In genomic region chr6:168330403-168330802, GRCh38 we compare ENCODE assay signal across 2 cellular contexts.
TF ChIP-seq lines count a peak whose summit lies in the region.

No MANE protein-coding gene starts in this region.

TF ChIP-seq in HepG2, 621 proteins besides CTCF, POLR2A, EP300 and RAD21:
- no peak for TF ChIP-seq ZFY (CRISPR knock-in tag; IDR thresholded peaks at IDR 0.05)
- peak; percentile 55; the same call in 1 of the 2 replicates for TF ChIP-seq CEBPB (IDR thresholded peaks at IDR 0.05; ENCODE audit: borderline replicate concordance, low read depth, low read length)

TF ChIP-seq in K562, 482 proteins besides CTCF, POLR2A, EP300 and RAD21:
- TF ChIP-seq KDM2B (CRISPR knock-in tag; IDR thresholded peaks at IDR 0.05) = no peak
- peak; percentile 32; the same call in 1 of the 2 replicates for TF ChIP-seq CEBPB (tag; IDR thresholded peaks at IDR 0.05)
- TF ChIP-seq ZNF347 (CRISPR knock-in tag; IDR thresholded peaks at IDR 0.05; ENCODE audit: low read depth) = no peak
- no peak for TF ChIP-seq HMGXB4 (CRISPR knock-in tag; IDR thresholded peaks at IDR 0.05)
- no peak for TF ChIP-seq NFRKB (IDR thresholded peaks at IDR 0.05; ENCODE audit: low read depth)
- TF ChIP-seq CEBPG (CRISPR knock-in tag; IDR thresholded peaks at IDR 0.05) = no peak
- peak in 1 of 2 experiments; percentile 35; a peak in 1 of 4 replicates for TF ChIP-seq CEBPG (tag; conservative IDR thresholded peaks at IDR 0.05 in 1 of 2, IDR thresholded peaks at IDR 0.05 in 1 of 2)
